ENCODE assay signal across 7 cellular contexts in the genomic region with DNA sequence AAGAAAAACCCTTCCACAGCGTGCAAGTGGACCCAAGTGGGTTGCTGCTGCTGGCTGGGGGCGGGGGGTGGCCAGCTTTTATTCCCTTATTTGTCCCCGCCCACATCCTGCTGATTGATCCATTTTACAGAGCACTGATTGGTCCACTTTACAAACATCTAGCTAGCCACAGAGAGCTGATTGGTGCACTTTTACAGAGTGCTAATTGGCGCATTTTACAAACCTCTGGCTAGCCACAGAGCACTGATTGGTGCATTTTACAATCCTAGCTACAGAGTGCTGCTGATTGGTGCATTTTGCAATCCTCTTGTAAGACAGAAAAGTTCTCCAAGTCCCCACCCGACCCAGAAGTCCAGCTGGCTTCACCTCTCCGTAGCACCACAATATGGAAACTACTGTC.
DNase-seq lines count a peak whose midpoint lies in the region; ATAC-seq, FAIRE-seq and TF ChIP-seq lines count a peak whose summit lies in the region.
"Not testable (repeated sequence)": the region's sequence is repeated elsewhere in the genome, so short reads cannot be mapped to it uniquely, and the experiment has no call there.

No MANE protein-coding gene starts in this region.

- not testable (repeated sequence) for H3K9me1 ChIP-seq in K562 (ENCODE audit: control insufficient read depth, insufficient read depth, low read length)

- H3K4me2 ChIP-seq in K562 (ENCODE audit: insufficient read depth, low read length); HepG2 (ENCODE audit: low read depth, low read length): not testable (repeated sequence)

- not testable (repeated sequence) for TF ChIP-seq CTCF in Caco-2 (IDR thresholded peaks at IDR 0.05; ENCODE audit: insufficient read depth in 1 of 2, low read depth in 1 of 2, low read length in 1 of 2, severe bottlenecking in 1 of 2, unreplicated experiment in 1 of 2); WTC11 (IDR thresholded peaks at IDR 0.05); K562 (IDR thresholded peaks at IDR 0.05 in 2 of 3, conservative IDR thresholded peaks at IDR 0.05 in 1 of 3; ENCODE audit: insufficient read depth in 2 of 3, low read depth in 1 of 3, low read length in 3 of 3); HepG2 (CRISPR knock-in tag; IDR thresholded peaks at IDR 0.05); testis (IDR thresholded peaks at IDR 0.05)

- H3K27me3 Mint-ChIP-seq in Caco-2 (ENCODE audit: insufficient read depth, unreplicated experiment); WTC11 (ENCODE audit: low read depth): not testable (repeated sequence)

- peak overlapping the region; percentile 6 for H3K27ac Mint-ChIP-seq in Caco-2 (ENCODE audit: unreplicated experiment)
- H3K27ac Mint-ChIP-seq in WTC11 = not testable (repeated sequence)

- not testable (repeated sequence) for FAIRE-seq in K562 (lab: Jason Lieb, UNC); HepG2 (lab: Jason Lieb, UNC)

- not testable (repeated sequence) for H2AFZ ChIP-seq in K562 (ENCODE audit: low read depth, low read length); HepG2 (ENCODE audit: low read length)

- not testable (repeated sequence) for DNase-seq in Caco-2; WTC11 (ENCODE audit: low spot score); K562 (ENCODE audit: extremely low read depth in 1 of 4, low spot score in 3 of 4); HepG2 (ENCODE audit: low spot score)
- DNase-seq in DMS53 (lab: John Stamatoyannopoulos, UW) (peak; percentile 3), NCI-H82 (lab: John Stamatoyannopoulos, UW) (peak; percentile 61), testis (peak; percentile 44)

- not testable (repeated sequence) for H3K4me3 Mint-ChIP-seq in Caco-2 (ENCODE audit: unreplicated experiment); WTC11

- not testable (repeated sequence) for H4K20me1 ChIP-seq in K562 (replicated peaks; ENCODE audit: control insufficient read depth, insufficient read depth, low read length); HepG2 (ENCODE audit: insufficient read depth, low read length)

- TF ChIP-seq EP300 in K562 (IDR thresholded peaks at IDR 0.05; ENCODE audit: low read length); HepG2 (IDR thresholded peaks at IDR 0.05; ENCODE audit: low read depth in 2 of 2, low read length in 2 of 2); HepG2 (CRISPR knock-in tag; IDR thresholded peaks at IDR 0.05; ENCODE audit: borderline replicate concordance): not testable (repeated sequence)

- intact Hi-C loops in Caco-2 (cut with micrococcal nuclease; ENCODE audit: unreplicated experiment); K562 (cut with micrococcal nuclease); HepG2 (cut with micrococcal nuclease; ENCODE audit: unreplicated experiment); testis (cut with DNase I; ENCODE audit: low total_unique reads): not testable (repeated sequence)

- not testable (repeated sequence) for TF ChIP-seq RAD21 in K562 (CRISPR knock-in tag; conservative IDR thresholded peaks at IDR 0.05 in 1 of 2, IDR thresholded peaks at IDR 0.05 in 1 of 2); HepG2 (CRISPR knock-in tag; IDR thresholded peaks at IDR 0.05)

- H3K9ac ChIP-seq in K562 (ENCODE audit: insufficient read depth in 1 of 2, low read depth in 2 of 2, low read length in 2 of 2); HepG2 (ENCODE audit: insufficient read depth, low read depth, low read length): not testable (repeated sequence)

- H3K79me2 ChIP-seq in K562 (ENCODE audit: control insufficient read depth, insufficient read depth, low read length); HepG2 (ENCODE audit: insufficient read depth, low read length): not testable (repeated sequence)

- in situ Hi-C loops in K562 (cut with MboI); HepG2 (cut with HindIII; ENCODE audit: extremely low pct_ligation_motif_present, low pct_unique_long_range_greater_than_20kb): not testable (repeated sequence)

- peaks cover 14% of the 10 kb centered on the region for H3K4me1 Mint-ChIP-seq in Caco-2 (ENCODE audit: low read depth, unreplicated experiment)
- H3K4me1 Mint-ChIP-seq in WTC11 = peaks cover 16% of the 10 kb centered on the region

- H3K36me3 ChIP-seq in Caco-2 (ENCODE audit: control insufficient read depth, insufficient read depth, low read length); K562 (ENCODE audit: control insufficient read depth, insufficient read depth, low read length); testis (ENCODE audit: low read depth, missing control alignments): not testable (repeated sequence)
- H3K36me3 ChIP-seq in HepG2 (replicated peaks in 1 of 2; ENCODE audit: control insufficient read depth in 1 of 2, insufficient read depth in 2 of 2, low read length in 2 of 2) = peaks cover 9 to 22% of the 10 kb centered on the region in 2 experiments; a peak in 4 of 5 replicates

- peaks cover 84% of the 10 kb centered on the region for H3K36me3 Mint-ChIP-seq in Caco-2 (ENCODE audit: insufficient read depth, unreplicated experiment)
- H3K36me3 Mint-ChIP-seq in WTC11 = not testable (repeated sequence)

- not testable (repeated sequence) for H3K27me3 ChIP-seq in Caco-2 (replicated peaks; ENCODE audit: control insufficient read depth, insufficient read depth, low read length); K562 (ENCODE audit: control insufficient read depth in 2 of 2, insufficient read depth in 2 of 2, low read length in 2 of 2); HepG2 (ENCODE audit: control insufficient read depth in 1 of 2, insufficient read depth in 2 of 2, low read length in 2 of 2); testis

- ATAC-seq in WTC11, K562, HepG2: not testable (repeated sequence)

- not testable (repeated sequence) for H3K9me3 ChIP-seq in Caco-2; K562 (replicated peaks; ENCODE audit: control insufficient read depth, insufficient read depth, low read depth, low read length); HepG2 (ENCODE audit: low read length); testis

- not testable (repeated sequence) for H3K4me1 ChIP-seq in Caco-2; K562 (replicated peaks in 1 of 2; ENCODE audit: control insufficient read depth in 2 of 2, insufficient read depth in 2 of 2, low read length in 2 of 2); HepG2 (ENCODE audit: insufficient read depth, low read length); testis

- not testable (repeated sequence) for H3K27ac ChIP-seq in K562 (ENCODE audit: extremely low read depth, low read depth, low read length); HepG2 (ENCODE audit: extremely low read length, insufficient read depth, low read length); testis

- not testable (repeated sequence) for TF ChIP-seq POLR2A in K562 (conservative IDR thresholded peaks at IDR 0.05); HepG2 (IDR thresholded peaks at IDR 0.05; ENCODE audit: insufficient read depth in 1 of 2, low read depth in 2 of 2, low read length in 2 of 2); testis (IDR thresholded peaks at IDR 0.05)

- CTCF ChIA-PET in Caco-2 (lab: Charles Lee) = interaction anchor here (0.8 to 1.9 kb wide), 4 partner anchors 12 to 25 kb away, joined by 3 to 7 read pairs (median 4); no protein-coding TSS in a partner anchor
- CTCF ChIA-PET in WTC11 (lab: Charles Lee) = interaction anchor here (0.6 to 3.5 kb wide), 15 partner anchors 10 to 327 kb away, joined by 3 to 60 read pairs (median 4); no protein-coding TSS in a partner anchor
- CTCF ChIA-PET in K562 (lab: Yijun Ruan, JAX; ENCODE audit: low intra/inter-chr PET ratio); HepG2 (lab: Yijun Ruan, JAX; ENCODE audit: low intra/inter-chr PET ratio, low total read pairs): not testable (repeated sequence)

- not testable (repeated sequence) for H3K9me3 Mint-ChIP-seq in Caco-2 (ENCODE audit: unreplicated experiment)
- H3K9me3 Mint-ChIP-seq in WTC11 = peaks cover 16% of the 10 kb centered on the region

- POLR2A ChIA-PET in Caco-2 (lab: Charles Lee); WTC11 (lab: Charles Lee); HepG2 (lab: Yijun Ruan, JAX): not testable (repeated sequence)
- POLR2A ChIA-PET in K562 (lab: Yijun Ruan, JAX) = interaction anchor here (0.8 kb wide), 1 partner anchor 13 kb away, joined by 3 read pairs; no protein-coding TSS in a partner anchor

- not testable (repeated sequence) for H3K4me3 ChIP-seq in Caco-2 (ENCODE audit: low read depth, low read length); K562; HepG2 (replicated peaks in 1 of 3; ENCODE audit: insufficient read depth in 1 of 3, low read depth in 2 of 3, low read length in 3 of 3); testis

- not testable (repeated sequence) for BruUV-seq in Caco-2 (replicated peaks; lab: Mats Ljungman, UMichigan); K562 (replicated peaks; lab: Mats Ljungman, UMichigan); HepG2 (replicated peaks; lab: Mats Ljungman, UMichigan)

- 0% methylated on average over 6 of the region's 6 CpGs for WGBS in K562 (ENCODE audit: insufficient coverage, low coverage, missing lambda C conversion rate)
- WGBS in HepG2 (ENCODE audit: low lambda C conversion rate) = 99% methylated on average over 6 of the region's 6 CpGs
- 68 to 70% methylated on average over 6 of the region's 6 CpGs for WGBS in testis, 2 donors

TF ChIP-seq in WTC11, 78 proteins besides CTCF, POLR2A, EP300 and RAD21:
- peak; percentile 52; the same call in 1 of the 2 replicates for TF ChIP-seq NFYB (CRISPR knock-in tag; conservative IDR thresholded peaks at IDR 0.05; ENCODE audit: low read depth)

TF ChIP-seq in K562, 482 proteins besides CTCF, POLR2A, EP300 and RAD21:
- peak; percentile 15 for TF ChIP-seq NFYB (IDR thresholded peaks at IDR 0.05; ENCODE audit: extremely low read depth, insufficient read length)
TF ChIP-seq in K562: peak in this region for 1; not testable (repeated sequence) for 481.

TF ChIP-seq in HepG2, 621 proteins besides CTCF, POLR2A, EP300 and RAD21:
- peak; percentile 59 for TF ChIP-seq NFYB (CRISPR knock-in tag; IDR thresholded peaks at IDR 0.05)
